In genomic region chr1:212641956-212642355, GRCh38 we compare ENCODE assay signal across 21 cellular contexts. TPM values are rescaled to one million over a fixed set of nuclear protein-coding genes. Genes with fewer than 3 reads are reported as not detected.
DNase-seq lines count a peak whose midpoint lies in the region; ATAC-seq, FAIRE-seq and TF ChIP-seq lines count a peak whose summit lies in the region.
"Had no signal": no experiment of that assay in that cellular context is flagged by ENCODE, and none has a peak within 500 bp of the region (broad histone marks: within the 10 kb centered on the region; RNA-seq: fewer than 3 reads in every experiment).

No MANE protein-coding gene starts in this region.

- DNase-seq in ELR (ENCODE audit: low read depth), result peak; percentile 40
- DNase-seq in adipocyte (ENCODE audit: low read depth), result peak; percentile 29
- peak; percentile 23 to 48 for DNase-seq in fibroblast of lung (ENCODE audit: low read depth in 2 of 2)
- peak; percentile 53 for DNase-seq in mesenchymal stem cell
- no peak for DNase-seq in posterior vena cava (ENCODE audit: low spot score)
- no peak for DNase-seq in DMS79 treated with DMSO at 0.1 percent for 48 hours (lab: John Stamatoyannopoulos, UW)
- no peak for DNase-seq in D721Med (ENCODE audit: insufficient read length, low spot score)
- DNase-seq: CD4-positive, alpha-beta T cell; DMS153; H7; HFFc6; NCI-H1105; NCI-H146; NCI-H2029 treated with DMSO at 0.1 percent for 48 hours; NCI-H524 treated with DMSO at 0.1 percent for 48 hours; OCI-M1 had no signal

- no peak overlapping the region for H3K23ac ChIP-seq in mesenchymal stem cell (ENCODE audit: low read length in 2 of 2)

- ATAC-seq in GM21576 (IDR thresholded peaks at IDR 0.05; ENCODE audit: unreplicated experiment), result no peak
- ATAC-seq: Right ventricle myocardium inferior had no signal

- no peak for FAIRE-seq in D721Med (lab: Jason Lieb, UNC)
- FAIRE-seq: HTR-8/SVneo had no signal

- H3K9ac ChIP-seq in adipocyte (ENCODE audit: low read length) (no peak overlapping the region), fibroblast of lung (ENCODE audit: insufficient read depth, low read length) (no peak overlapping the region), mesenchymal stem cell (ENCODE audit: low read length) (no peak overlapping the region)
- H3K9ac ChIP-seq: BLaER1, KMS-11 had no signal

- WGBS in mesenchymal stem cell, result 100% methylated on average over 1 of the region's 1 CpG

- intact Hi-C loops in posterior vena cava (cut with DNase I), result no loop called here

- H3K27me3 ChIP-seq in adipocyte (replicated peaks; ENCODE audit: control insufficient read depth, insufficient read depth, low read length) (no peaks in the 10 kb centered on the region), fibroblast of lung (ENCODE audit: control insufficient read depth, insufficient read depth, low read length) (peaks cover 2% of the 10 kb centered on the region), mesenchymal stem cell (ENCODE audit: control insufficient read depth in 1 of 2, insufficient read depth in 1 of 2, low read length in 2 of 2) (peaks cover 9 to 10% of the 10 kb centered on the region in 2 experiments)
- H3K27me3 ChIP-seq: BLaER1 had no signal

- H3K27ac ChIP-seq in fibroblast of lung (ENCODE audit: insufficient read depth, low read length) (no peak overlapping the region), mesenchymal stem cell (ENCODE audit: low read length, poor library complexity, severe bottlenecking) (no peak overlapping the region)
- H3K27ac ChIP-seq: BLaER1, KMS-11 had no signal

- H3K9me3 ChIP-seq in adipocyte (ENCODE audit: control insufficient read depth, low read length), result peaks cover 7% of the 10 kb centered on the region
- no peaks in the 10 kb centered on the region for H3K9me3 ChIP-seq in fibroblast of lung (ENCODE audit: control insufficient read depth, insufficient read depth, low read depth, low read length)
- peaks cover 5% of the 10 kb centered on the region for H3K9me3 ChIP-seq in mesenchymal stem cell (ENCODE audit: control insufficient read depth, low read length)

- no peak overlapping the region for H3K18ac ChIP-seq in mesenchymal stem cell (ENCODE audit: low read depth in 1 of 2, low read length in 2 of 2)

- H3K4me1 ChIP-seq in adipocyte (ENCODE audit: control insufficient read depth, insufficient read depth, low read length) (peaks cover 32% of the 10 kb centered on the region), fibroblast of lung (ENCODE audit: control insufficient read depth, extremely low read depth, insufficient read depth, low read length) (peaks cover 16% of the 10 kb centered on the region), mesenchymal stem cell (ENCODE audit: control insufficient read depth, insufficient read depth, low read depth, low read length) (peaks cover 5% of the 10 kb centered on the region)

- H2AK5ac ChIP-seq in mesenchymal stem cell (ENCODE audit: low read length, severe bottlenecking), result no peak overlapping the region

- H3K36me3 ChIP-seq in adipocyte (ENCODE audit: control insufficient read depth, insufficient read depth, low read length, severe bottlenecking) (no peaks in the 10 kb centered on the region), fibroblast of lung (ENCODE audit: control insufficient read depth, insufficient read depth, low read length) (no peaks in the 10 kb centered on the region), mesenchymal stem cell (ENCODE audit: control insufficient read depth in 1 of 2, insufficient read depth in 2 of 2, low read depth in 1 of 2, low read length in 2 of 2) (no peaks in the 10 kb centered on the region)
- H3K36me3 ChIP-seq: BLaER1 had no signal

- H2AFZ ChIP-seq in fibroblast of lung (ENCODE audit: low read length), result no peak overlapping the region
- no peak overlapping the region for H2AFZ ChIP-seq in mesenchymal stem cell (ENCODE audit: low read depth, low read length)

- no peaks in the 10 kb centered on the region for H4K20me1 ChIP-seq in fibroblast of lung (ENCODE audit: control insufficient read depth, extremely low read depth, insufficient read depth, low read length)
- H4K20me1 ChIP-seq: BLaER1 had no signal

- no peak overlapping the region for H3K4ac ChIP-seq in mesenchymal stem cell (ENCODE audit: low read depth in 1 of 2, low read length in 2 of 2)

- no peak overlapping the region for H3K14ac ChIP-seq in mesenchymal stem cell (ENCODE audit: low read length in 2 of 2)

- H2BK5ac ChIP-seq in mesenchymal stem cell (ENCODE audit: low read depth, low read length, poor library complexity, severe bottlenecking), result no peak overlapping the region

- H4K91ac ChIP-seq in mesenchymal stem cell (ENCODE audit: low read length), result no peak overlapping the region

- TF ChIP-seq CTCF in fibroblast of lung (conservative IDR thresholded peaks at IDR 0.05 in 1 of 2, IDR thresholded peaks at IDR 0.05 in 1 of 2; ENCODE audit: low read depth in 1 of 2, low read length in 2 of 2) (no peak), D721Med (IDR thresholded peaks at IDR 0.05; ENCODE audit: insufficient read depth, missing control alignments) (no peak)

- H2BK120ac ChIP-seq in mesenchymal stem cell (ENCODE audit: low read depth, low read length), result no peak overlapping the region

- H2BK15ac ChIP-seq in mesenchymal stem cell (ENCODE audit: low read depth, poor library complexity, severe bottlenecking), result no peak overlapping the region

- H2BK12ac ChIP-seq in mesenchymal stem cell (ENCODE audit: low read length in 2 of 2), result no peak overlapping the region

- H3K4me3 ChIP-seq in adipocyte (ENCODE audit: low read length), result no peak overlapping the region
- no peak overlapping the region for H3K4me3 ChIP-seq in fibroblast of lung (replicated peaks in 1 of 4; ENCODE audit: control extremely low read depth in 1 of 4, insufficient read depth in 1 of 4, low read depth in 3 of 4, low read length in 4 of 4)
- no peak overlapping the region for H3K4me3 ChIP-seq in mesenchymal stem cell (ENCODE audit: insufficient read depth in 1 of 2, low read depth in 1 of 2, low read length in 2 of 2)
- H3K4me3 ChIP-seq: BLaER1 had no signal

- H3K79me1 ChIP-seq in mesenchymal stem cell (replicated peaks; ENCODE audit: low read length, poor library complexity, severe bottlenecking), result no peaks in the 10 kb centered on the region

- no peaks in the 10 kb centered on the region for H3K79me2 ChIP-seq in fibroblast of lung (ENCODE audit: control insufficient read depth, insufficient read depth, low read length)

- H4K8ac ChIP-seq in mesenchymal stem cell (ENCODE audit: low read length), result no peak overlapping the region

- H3K4me2 ChIP-seq in fibroblast of lung (ENCODE audit: extremely low read depth, insufficient read depth, low read length), result no peak overlapping the region
- no peak overlapping the region for H3K4me2 ChIP-seq in mesenchymal stem cell (ENCODE audit: low read length, poor library complexity, severe bottlenecking)
- H3K4me2 ChIP-seq: BLaER1, KMS-11 had no signal

RNA-seq across cellular contexts. Expression of gene ATF3, which starts 33.4 kb away (rescaled TPM):
- total RNA-seq in fibroblast of lung, result 14.1 and 35.7 TPM in 2 replicates
- polyA plus RNA-seq in fibroblast of lung, result 12.4 and 33.8 TPM in 2 replicates
- 9.8 and 31.1 TPM in 2 replicates for polyA plus RNA-seq in fibroblast of lung (2012)
- 12.8 and 15.8 TPM in 2 replicates for polyA minus RNA-seq in fibroblast of lung (ENCODE audit: low replicate concordance)
- polyA plus RNA-seq in mesenchymal stem cell (2013, experiment 1 of 2), result 11.5 TPM
- 9.7 TPM for polyA plus RNA-seq in mesenchymal stem cell (2013, experiment 2 of 2)
- total RNA-seq in posterior vena cava, result 100 to 1,000 TPM in 1 of 2 donors, 10 to 100 TPM in 1; 43.4 to 193 TPM

RNA-seq across cellular contexts. Expression of gene BATF3, which starts 57.7 kb away (rescaled TPM):
- total RNA-seq in fibroblast of lung (3.3 and 6.8 TPM in 2 replicates), posterior vena cava (10 to 100 TPM; 10.8 to 20.1 TPM)
- polyA plus RNA-seq in fibroblast of lung, result 3.6 and 9.1 TPM in 2 replicates
- 8.4 and 19.3 TPM in 2 replicates for polyA plus RNA-seq in fibroblast of lung (2012)
- polyA minus RNA-seq in fibroblast of lung (ENCODE audit: low replicate concordance), result 1.0 and 4.8 TPM in 2 replicates
- 7.8 TPM for polyA plus RNA-seq in mesenchymal stem cell (2013, experiment 1 of 2)
- polyA plus RNA-seq in mesenchymal stem cell (2013, experiment 2 of 2), result 8.1 TPM

Comparison
In these comparisons a context has a peak if more than half of its experiments do, and no peak if none do; other contexts are left out.
1. DNase-seq: peak in ELR (single experiment), adipocyte (single experiment), fibroblast of lung (2 of 2) and mesenchymal stem cell (single experiment); none in posterior vena cava (single experiment), DMS79 treated with DMSO at 0.1 percent for 48 hours (single experiment) and D721Med (single experiment).